8 cellular contexts compared by ENCODE assay signal in the genomic region with DNA sequence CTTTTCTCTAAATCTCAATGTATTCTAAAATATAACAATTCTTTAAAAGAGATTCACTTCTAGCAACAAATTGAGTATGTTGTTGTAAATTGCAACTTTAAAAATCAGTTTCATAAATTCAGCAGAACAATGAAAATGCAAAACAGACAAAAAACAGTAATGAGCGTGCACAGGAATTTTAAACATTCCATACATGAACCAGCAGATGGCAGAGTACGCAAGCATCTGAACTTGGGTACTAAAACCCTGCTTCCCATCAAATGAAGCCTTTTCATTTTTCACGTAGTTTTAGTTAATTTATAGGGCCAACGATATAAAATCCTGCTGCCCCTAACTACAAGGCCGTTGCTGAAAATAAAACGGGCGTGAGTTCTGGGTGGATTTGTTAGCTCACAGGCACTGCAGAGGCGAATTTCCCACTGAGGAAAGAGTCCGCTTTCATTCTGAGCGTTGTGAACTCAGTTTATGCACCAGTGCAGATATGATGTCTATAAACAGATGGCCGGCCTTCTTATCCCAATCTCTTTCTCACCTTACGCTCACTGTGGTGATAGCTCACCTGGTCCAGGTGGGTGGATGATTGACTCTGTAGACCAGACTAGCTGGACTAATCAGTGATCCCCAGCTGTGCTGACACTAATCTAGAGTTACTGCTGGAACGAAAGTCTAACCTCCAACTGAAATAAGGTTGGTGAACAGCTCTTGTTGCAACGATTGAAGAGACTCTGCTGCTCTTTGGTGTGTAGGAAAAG.
DNase-seq lines count a peak whose midpoint lies in the region; ATAC-seq and TF ChIP-seq lines count a peak whose summit lies in the region.

No MANE protein-coding gene starts in this region.

- no peaks in the 10 kb centered on the region for H3K9me3 ChIP-seq in hepatocyte (ENCODE audit: low read depth)
- H3K9me3 ChIP-seq in stomach, result no peaks in the 10 kb centered on the region
- no peaks in the 10 kb centered on the region for H3K9me3 ChIP-seq in vagina

- TF ChIP-seq EP300 in stomach (IDR thresholded peaks at IDR 0.05), result no peak

- peak overlapping the region; percentile 35 for H2AFZ ChIP-seq in hepatocyte

- no peaks in the 10 kb centered on the region for H3K27me3 ChIP-seq in hepatocyte
- no peaks in the 10 kb centered on the region for H3K27me3 ChIP-seq in stomach
- H3K27me3 ChIP-seq in vagina, result no peaks in the 10 kb centered on the region

- H3K79me2 ChIP-seq in hepatocyte, result no peaks in the 10 kb centered on the region

- TF ChIP-seq POLR2A in stomach (IDR thresholded peaks at IDR 0.05) (no peak), vagina (IDR thresholded peaks at IDR 0.05) (no peak)

- peak; percentile 57 for ATAC-seq in GM19455 (IDR thresholded peaks at IDR 0.05; ENCODE audit: unreplicated experiment)
- no peak for ATAC-seq in HG03571 (IDR thresholded peaks at IDR 0.05; ENCODE audit: unreplicated experiment)

- H3K4me3 ChIP-seq in WI38 (ENCODE audit: low read depth, low read length) (no peak overlapping the region), hepatocyte (no peak overlapping the region), stomach (no peak overlapping the region), vagina (no peak overlapping the region)

- peak; percentile 38; the same call in 1 of the 2 replicates for TF ChIP-seq CTCF in WI38 (IDR thresholded peaks at IDR 0.05; ENCODE audit: low read depth, low read length)
- TF ChIP-seq CTCF in hepatocyte (IDR thresholded peaks at IDR 0.05; ENCODE audit: poor library complexity), result peak; percentile 88
- TF ChIP-seq CTCF in stomach (IDR thresholded peaks at IDR 0.05), result peak in 4 of 7 experiments; percentile 29 to 54 (median 46)
- peak in 1 of 3 experiments; percentile 22 for TF ChIP-seq CTCF in vagina (IDR thresholded peaks at IDR 0.05)

- H3K4me2 ChIP-seq in hepatocyte, result peak overlapping the region; percentile 70

- H4K20me1 ChIP-seq in hepatocyte (ENCODE audit: insufficient read depth, poor library complexity, severe bottlenecking), result no peaks in the 10 kb centered on the region

- DNase-seq in DMS53 (lab: John Stamatoyannopoulos, UW) (peak; percentile 86), NCI-H1417 (lab: John Stamatoyannopoulos, UW) (peak; percentile 80 to 89 (median 81)), hepatocyte (ENCODE audit: low spot score) (peak; percentile 56), stomach (no peak), vagina (ENCODE audit: extremely low spot score in 2 of 2) (no peak)

- no peaks in the 10 kb centered on the region for H3K9me2 ChIP-seq in hepatocyte (replicated peaks; ENCODE audit: insufficient read depth)

- H3K27ac ChIP-seq in hepatocyte (no peak overlapping the region), stomach (no peak overlapping the region), vagina (no peak overlapping the region)

- intact Hi-C loops in stomach (cut with DNase I; ENCODE audit: low total_unique reads) (loop anchor here (5.0 kb wide), 1 partner anchor 745 kb away; no protein-coding TSS in a partner anchor), vagina (cut with DNase I) (no loop called here)

- WGBS in hepatocyte (ENCODE audit: low lambda C conversion rate, missing lambda C conversion rate), result 34% methylated on average over 14 of the region's 14 CpGs
- WGBS in stomach, 5 donors, result 25 to 36% (median 30%) methylated on average over 14 of the region's 14 CpGs

- H3K36me3 ChIP-seq in hepatocyte (replicated peaks; ENCODE audit: insufficient read depth, low read depth) (no peaks in the 10 kb centered on the region), stomach (no peaks in the 10 kb centered on the region), vagina (no peaks in the 10 kb centered on the region)

- H3K4me1 ChIP-seq in hepatocyte (ENCODE audit: insufficient read depth) (no peaks in the 10 kb centered on the region), stomach (peaks cover 0 to 17% (median 6%) of the 10 kb centered on the region in 4 donors), vagina (no peaks in the 10 kb centered on the region)

Comparison
In these comparisons a context has a peak if more than half of its experiments do, and no peak if none do; other contexts are left out.
1. DNase-seq: peak in DMS53 (single experiment), NCI-H1417 (3 of 3) and hepatocyte (single experiment); none in stomach (single experiment) and vagina (0 of 2).